ENCODE assay signal across 8 cellular contexts in genomic region chr10:30059209-30060107, GRCh38. TPM values are rescaled to one million over a fixed set of nuclear protein-coding genes. Genes with fewer than 3 reads are reported as not detected.
A peak's percentile ranks its signal among the peaks of the same experiment; 100 is the strongest.
DNase-seq lines count a peak whose midpoint lies in the region; ATAC-seq and TF ChIP-seq lines count a peak whose summit lies in the region.

TSS of gene JCAD (minus strand) at chr10:30059586. CDS start at chr10:30047812, 11,774 bp downstream.

- H3K27me3 ChIP-seq in Caco-2 (replicated peaks; ENCODE audit: control insufficient read depth, insufficient read depth, low read length) = no peaks in the 10 kb centered on the region
- H3K27me3 ChIP-seq in SJSA1 (replicated peaks) = no peaks in the 10 kb centered on the region
- peaks cover 35% of the 10 kb centered on the region for H3K27me3 ChIP-seq in transverse colon

- in situ Hi-C loops in transverse colon (cut with MboI; ENCODE audit: low pct_ligation_motif_present in 1 of 4, low pct_unique_long_range_greater_than_20kb in 1 of 4, low sequenced_read_pairs in 3 of 4) = no loop called here

- peaks cover 46% of the 10 kb centered on the region for H3K4me1 Mint-ChIP-seq in Caco-2 (ENCODE audit: low read depth, unreplicated experiment)
- no peaks in the 10 kb centered on the region for H3K4me1 Mint-ChIP-seq in activated naive CD8-positive, alpha-beta T cell treated with anti-CD3 and anti-CD28 coated beads for 36 hours

- H3K27me3 Mint-ChIP-seq in Caco-2 (ENCODE audit: insufficient read depth, unreplicated experiment) = no peaks in the 10 kb centered on the region
- peaks cover 81% of the 10 kb centered on the region for H3K27me3 Mint-ChIP-seq in activated naive CD8-positive, alpha-beta T cell treated with anti-CD3 and anti-CD28 coated beads for 36 hours

- peak within 1 kb of the TSS; percentile 75 for H3K27ac ChIP-seq in SJSA1
- H3K27ac ChIP-seq in transverse colon = peak within 1 kb of the TSS; percentile 80 to 91 (median 85)

- CTCF ChIA-PET in Caco-2 (lab: Charles Lee) = interaction anchor here (0.5 kb wide), 1 partner anchor 56 kb away, joined by 3 read pairs; no protein-coding TSS in a partner anchor

- no peaks in the 10 kb centered on the region for H3K36me3 ChIP-seq in Caco-2 (ENCODE audit: control insufficient read depth, insufficient read depth, low read length)
- peaks cover 6% of the 10 kb centered on the region; the same call in 1 of the 2 replicates for H3K36me3 ChIP-seq in SJSA1
- no peaks in the 10 kb centered on the region for H3K36me3 ChIP-seq in transverse colon

- no peak for TF ChIP-seq CTCF in Caco-2 (IDR thresholded peaks at IDR 0.05; ENCODE audit: insufficient read depth in 1 of 2, low read depth in 1 of 2, low read length in 1 of 2, severe bottlenecking in 1 of 2, unreplicated experiment in 1 of 2)
- no peak for TF ChIP-seq CTCF in HFF-Myc (IDR thresholded peaks at IDR 0.05; ENCODE audit: low read depth, low read length, missing control alignments)
- no peak for TF ChIP-seq CTCF in transverse colon (IDR thresholded peaks at IDR 0.05)

- no peak for TF ChIP-seq EP300 in transverse colon (IDR thresholded peaks at IDR 0.05; ENCODE audit: low read depth)

- POLR2A ChIA-PET in Caco-2 (lab: Charles Lee) = no interaction called here

- H3K27ac Mint-ChIP-seq in Caco-2 (ENCODE audit: unreplicated experiment) = peak within 1 kb of the TSS; percentile 54
- no peak within 1 kb of the TSS for H3K27ac Mint-ChIP-seq in activated naive CD8-positive, alpha-beta T cell treated with anti-CD3 and anti-CD28 coated beads for 36 hours

- H3K9me3 ChIP-seq in Caco-2 (no peaks in the 10 kb centered on the region), SJSA1 (replicated peaks) (no peaks in the 10 kb centered on the region), transverse colon (no peaks in the 10 kb centered on the region)

- BruUV-seq in Caco-2 (replicated peaks; lab: Mats Ljungman, UMichigan) = no TSS peak

- intact Hi-C loops in Caco-2 (cut with micrococcal nuclease; ENCODE audit: unreplicated experiment) (loop anchor here (10.0 kb wide), 1 partner anchor 425 kb away; the partner anchor contains the start of gene SVIL), Right ventricle myocardium inferior (cut with DNase I) (loop anchor here (5.0 kb wide), 1 partner anchor 128 kb away; no protein-coding TSS in a partner anchor), transverse colon (cut with DNase I; ENCODE audit: low total_unique reads) (loop anchor here (10.0 kb wide), 2 partner anchors 55 to 125 kb away; no protein-coding TSS in a partner anchor)

- H3K4me3 ChIP-seq in Caco-2 (ENCODE audit: low read depth, low read length) (peak within 1 kb of the TSS; percentile 81), HFF-Myc (replicated peaks; ENCODE audit: low read depth, low read length) (peak within 1 kb of the TSS; percentile 60), SJSA1 (peak within 1 kb of the TSS; percentile 96), transverse colon (peak within 1 kb of the TSS; percentile 61 to 68 (median 66))

- ATAC-seq in Right ventricle myocardium inferior = peak; percentile 91

- H3K36me3 Mint-ChIP-seq in Caco-2 (ENCODE audit: insufficient read depth, unreplicated experiment) = peaks cover 6% of the 10 kb centered on the region
- H3K36me3 Mint-ChIP-seq in activated naive CD8-positive, alpha-beta T cell treated with anti-CD3 and anti-CD28 coated beads for 36 hours = no peaks in the 10 kb centered on the region

- 3% methylated on average over 47 of the region's 66 CpGs; no CpG with 5 or more reads in 1 of the 2 donors for WGBS in transverse colon (ENCODE audit: low coverage in 1 of 2), 2 donors

- H3K9me3 Mint-ChIP-seq in Caco-2 (ENCODE audit: unreplicated experiment) = no peaks in the 10 kb centered on the region
- no peaks in the 10 kb centered on the region for H3K9me3 Mint-ChIP-seq in activated naive CD8-positive, alpha-beta T cell treated with anti-CD3 and anti-CD28 coated beads for 36 hours

- peak within 1 kb of the TSS; percentile 78 for H3K4me3 Mint-ChIP-seq in Caco-2 (ENCODE audit: unreplicated experiment)
- peak within 1 kb of the TSS; percentile 48 for H3K4me3 Mint-ChIP-seq in activated naive CD8-positive, alpha-beta T cell treated with anti-CD3 and anti-CD28 coated beads for 36 hours

- H3K4me1 ChIP-seq in Caco-2 (peaks cover 46% of the 10 kb centered on the region), SJSA1 (replicated peaks) (peaks cover 67% of the 10 kb centered on the region), transverse colon (peaks cover 2 to 16% (median 8%) of the 10 kb centered on the region in 4 donors)

- no peak for TF ChIP-seq POLR2A in transverse colon (IDR thresholded peaks at IDR 0.05)

- peak; percentile 80 to 90 for DNase-seq in Caco-2
- no peak for DNase-seq in HFF-Myc (ENCODE audit: extremely low read depth, low read depth)
- DNase-seq in SJSA1 (ENCODE audit: low read depth in 1 of 2, low spot score in 2 of 2) = peak; percentile 56 to 69
- peak; percentile 55 for DNase-seq in activated naive CD8-positive, alpha-beta T cell treated with anti-CD3 and anti-CD28 coated beads for 36 hours
- peak; percentile 88 for DNase-seq in Right ventricle myocardium inferior (ENCODE audit: missing footprints)
- DNase-seq in occipital lobe (lab: John Stamatoyannopoulos, UW) = peak; percentile 57
- DNase-seq in transverse colon = peak; percentile 73
- DNase-seq in SHP77 (lab: John Stamatoyannopoulos, UW) = no peak

RNA-seq across cellular contexts. Expression of gene JCAD, which starts in this region (rescaled TPM):
- total RNA-seq in Caco-2 (2022) (10.0 and 13.0 TPM in 2 replicates), Right ventricle myocardium inferior (25.6 TPM), occipital lobe (8.4 TPM), transverse colon (10 to 100 TPM; 13.0 to 40.8 (median 19.9) TPM)
- total RNA-seq in SJSA1 (2014; rRNA removed; shearing (Covaris generic)) = 15.6 and 24.9 TPM in 2 replicates
- under 1 TPM; 0.02 to 0.14 TPM for total RNA-seq in activated naive CD8-positive, alpha-beta T cell treated with anti-CD3 and anti-CD28 coated beads for 36 hours

Comparison
In these comparisons a context has a peak if more than half of its experiments do, and no peak if none do; other contexts are left out.
1. Peak in DNase-seq in activated naive CD8-positive, alpha-beta T cell treated with anti-CD3 and anti-CD28 coated beads for 36 hours; RNA of the gene not detected or under 1 TPM.
2. DNase-seq: peak in Caco-2 (2 of 2), SJSA1 (2 of 2), Right ventricle myocardium inferior (single experiment), occipital lobe (single experiment) and transverse colon (single experiment); none in HFF-Myc (single experiment) and SHP77 (0 of 2).
3. Peak in every context shown above with its lines, with median percentiles within 50 percentile points of each other: H3K4me3 ChIP-seq.